In the genomic region with DNA sequence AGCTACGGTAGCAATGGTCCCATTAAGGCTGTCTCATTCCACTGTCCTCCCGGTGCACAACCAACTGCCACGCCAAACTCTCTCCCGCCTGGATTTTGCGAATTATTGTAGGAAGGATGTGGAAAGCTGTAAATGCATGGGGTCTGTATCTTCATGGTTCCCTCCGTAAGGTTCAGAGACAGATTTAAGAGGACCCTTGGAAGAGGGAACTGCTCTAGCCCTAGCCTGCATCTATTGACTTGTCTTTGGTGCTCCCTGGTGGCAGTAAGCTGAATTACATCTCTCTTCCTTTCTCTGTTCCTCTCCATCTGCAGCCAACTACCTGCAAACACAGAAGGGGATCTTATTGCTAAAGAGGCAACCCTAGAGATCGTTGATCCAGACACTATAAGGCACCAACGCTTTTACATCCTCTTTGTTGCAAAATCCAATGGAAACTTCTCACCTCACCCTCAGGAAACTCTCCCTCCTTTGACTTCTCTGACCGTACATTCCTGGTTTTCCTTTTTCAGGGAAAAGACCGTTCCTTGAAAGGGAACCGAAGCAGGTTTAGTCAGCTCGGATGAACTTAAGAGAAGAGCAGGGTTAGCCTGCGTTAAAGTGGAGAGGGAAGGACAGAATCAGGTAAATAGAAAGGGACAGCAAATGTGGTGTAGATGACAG, we compare ENCODE assay signal across 8 cellular contexts. TPM values are rescaled to one million over a fixed set of nuclear protein-coding genes. Genes with fewer than 3 reads are reported as not detected.
A peak's percentile ranks its signal among the peaks of the same experiment; 100 is the strongest.
DNase-seq lines count a peak whose midpoint lies in the region; ATAC-seq and TF ChIP-seq lines count a peak whose summit lies in the region.

No MANE protein-coding gene starts in this region.

- DNase-seq in ACHN = peak; percentile 24
- DNase-seq in GM13977 (ENCODE audit: low spot score) = peak; percentile 46
- peak; percentile 25 for DNase-seq in NCI-H524 treated with DMSO at 0.1 percent for 48 hours (lab: John Stamatoyannopoulos, UW)
- peak; percentile 50 to 77 for DNase-seq in activated CD4-positive, alpha-beta T cell treated with anti-CD3 and anti-CD28 coated beads for 4 hours
- peak; percentile 6 to 46 for DNase-seq in dermis microvascular lymphatic vessel endothelial cell (ENCODE audit: low read depth in 2 of 2)
- DNase-seq in lung microvascular endothelial cell (ENCODE audit: low read depth in 2 of 2) = peak; percentile 47 to 60
- DNase-seq in stimulated activated naive CD8-positive, alpha-beta T cell treated with anti-CD3 and anti-CD28 coated beads, Interleukin-15, Interleukin-2, amounts not matched to agents 100 U/mL and 50 U/mL, for 24 hours = peak; percentile 72

- ATAC-seq in HG03139 (IDR thresholded peaks at IDR 0.05; ENCODE audit: unreplicated experiment) = peak; percentile 49
- peak; percentile 47 for ATAC-seq in stimulated activated naive CD8-positive, alpha-beta T cell treated with anti-CD3 and anti-CD28 coated beads, Interleukin-15, Interleukin-2, amounts not matched to agents 100 U/mL and 50 U/mL, for 24 hours

- TF ChIP-seq CTCF in GM13977 (IDR thresholded peaks at IDR 0.05; ENCODE audit: extremely low read depth, insufficient read depth, missing control alignments) = peak; percentile 87

- in situ Hi-C loops in ACHN (cut with HindIII; ENCODE audit: low pct_ligation_motif_present, low pct_unique_long_range_greater_than_20kb, low sequenced_read_pairs) (no loop called here), GM13977 (cut with MboI; ENCODE audit: low pct_unique_long_range_greater_than_20kb, low sequenced_read_pairs, unreplicated experiment) (loop anchor here (10.0 to 25.0 kb wide), 3 partner anchors 152 to 839 kb away; no protein-coding TSS in a partner anchor)

RNA-seq across cellular contexts. Expression of gene CAPSL, which starts 11.9 kb away (rescaled TPM):
- not detected in 2 replicates for total RNA-seq in dermis microvascular lymphatic vessel endothelial cell
- not detected in 2 replicates for total RNA-seq in lung microvascular endothelial cell

Comparison
In these comparisons a context has a peak if more than half of its experiments do, and no peak if none do; other contexts are left out.
1. Peak in every context shown above with its lines: DNase-seq and ATAC-seq.